Comparison of ENCODE assay signal across 20 cellular contexts in the genomic region with DNA sequence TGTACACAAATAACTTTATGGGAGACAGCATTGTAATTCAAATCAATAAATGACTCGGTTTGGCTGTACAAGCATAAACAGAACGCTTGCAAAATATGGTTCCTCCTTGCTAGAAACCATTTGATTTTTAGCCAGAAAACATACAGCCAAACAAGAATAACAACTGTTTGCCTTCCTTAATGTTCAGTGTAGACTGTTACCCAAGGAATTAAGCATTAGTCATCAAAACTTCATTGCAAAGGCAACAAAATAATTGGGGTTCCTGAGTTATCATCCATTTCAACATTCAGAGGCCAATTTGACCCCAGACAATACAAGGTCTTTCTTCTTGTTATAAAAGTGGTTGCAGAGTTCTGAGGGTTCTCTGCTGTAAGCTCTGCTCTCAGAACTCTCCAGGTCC.
"Had no signal": no experiment of that assay in that cellular context is flagged by ENCODE, and none has a peak within 500 bp of the region (broad histone marks: within the 10 kb centered on the region; RNA-seq: fewer than 3 reads in every experiment).

No MANE protein-coding gene starts in this region.

- FAIRE-seq: HTR-8/SVneo, RCC 7860 had no signal

- H3K9me3 ChIP-seq: MG63, SJSA1, SK-N-SH had no signal

- DNase-seq: KBM-7, MG63, NCI-H1436, NCI-H187, NCI-H2029, NCI-H2081 treated with DMSO at 0.1 percent for 48 hours, NCI-H2171, NCI-H226, NCI-H510A, NCI-H524 treated with DMSO at 0.1 percent for 48 hours, NCI-H82, Right ventricle myocardium superior, RPMI8226, SIG-M5, SK-N-SH, SW 1271 had no signal

- H3K36me3 ChIP-seq: MG63, SJSA1 had no signal

- H3K27ac ChIP-seq: HL-60, SJSA1 had no signal

- H3K4me1 ChIP-seq: SJSA1 had no signal

- H3K4me2 ChIP-seq: SK-N-SH had no signal

- H3K4me3 ChIP-seq: MG63, SJSA1 had no signal

- H3K9ac ChIP-seq: SK-N-SH had no signal

- H3K27me3 ChIP-seq: MG63 had no signal
